Comparison of ENCODE assay signal across 18 cellular contexts in the genomic region with DNA sequence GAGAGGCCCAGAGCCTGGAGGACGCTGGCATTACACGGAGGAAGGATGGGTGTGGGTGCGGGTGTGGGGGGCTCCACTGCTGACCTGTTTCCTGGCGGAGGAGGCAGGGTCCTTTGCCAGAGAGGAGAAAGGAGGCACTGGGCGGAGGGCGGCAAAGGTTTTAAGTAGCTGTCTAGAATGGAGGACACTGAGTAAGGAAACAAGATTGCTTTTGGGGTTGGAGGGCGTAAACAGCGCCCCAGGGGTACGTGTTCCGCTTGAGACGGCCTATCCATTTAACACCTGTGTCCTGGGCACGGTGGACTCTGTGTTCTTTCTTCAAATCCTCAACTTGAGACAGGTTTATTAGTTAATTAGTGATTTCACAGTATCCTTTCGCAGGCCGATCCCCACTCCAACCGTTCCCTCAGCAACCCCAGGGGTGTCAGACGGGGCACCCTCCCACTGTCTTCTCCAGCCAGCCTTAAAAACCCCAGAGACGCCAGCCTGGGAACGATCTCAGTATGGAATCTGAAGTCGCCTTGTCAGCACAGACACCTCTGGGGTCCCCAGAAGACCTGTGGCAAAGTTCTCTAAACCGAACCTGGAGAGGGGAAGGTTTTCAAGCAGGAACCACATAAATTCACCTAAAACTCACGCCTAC. TPM values are rescaled to one million over a fixed set of nuclear protein-coding genes. Genes with fewer than 3 reads are reported as not detected.
DNase-seq lines count a peak whose midpoint lies in the region; ATAC-seq, FAIRE-seq and TF ChIP-seq lines count a peak whose summit lies in the region.
"Had no signal": no experiment of that assay in that cellular context is flagged by ENCODE, and none has a peak within 500 bp of the region (broad histone marks: within the 10 kb centered on the region; RNA-seq: fewer than 3 reads in every experiment).

No MANE protein-coding gene starts in this region.

- no peak for TF ChIP-seq POLR2A in K562 (conservative IDR thresholded peaks at IDR 0.05)

- CTCF ChIA-PET in K562 (lab: Yijun Ruan, JAX; ENCODE audit: low intra/inter-chr PET ratio), result no interaction called here

- 97% methylated on average over 17 of the region's 21 CpGs for WGBS in K562 (ENCODE audit: insufficient coverage, low coverage, missing lambda C conversion rate)
- no CpG with 5 or more reads among the region's 21 CpGs for WGBS in neuronal stem cell (ENCODE audit: extremely low coverage in 2 of 2, insufficient read length in 2 of 2, insufficient replicate concordance in 1 of 2), 2 donors

- FAIRE-seq in K562 (lab: Jason Lieb, UNC), result no peak
- FAIRE-seq: A549, H1, RCC 7860 had no signal

- in situ Hi-C loops in K562 (cut with MboI), result no loop called here

- intact Hi-C loops in K562 (cut with micrococcal nuclease), result no loop called here

- H3K9ac ChIP-seq in K562 (ENCODE audit: insufficient read depth in 1 of 2, low read depth in 2 of 2, low read length in 2 of 2) (no peak overlapping the region), neuronal stem cell (ENCODE audit: low read depth, low read length, poor library complexity) (no peak overlapping the region)
- H3K9ac ChIP-seq: BLaER1 treated with 17β-estradiol and CSF1 and Interleukin-3, amounts not matched to agents 10 nM and 100 nM had no signal

- H3K9me3 ChIP-seq in K562 (replicated peaks; ENCODE audit: control insufficient read depth, insufficient read depth, low read depth, low read length) (no peaks in the 10 kb centered on the region), neuronal stem cell (replicated peaks in 1 of 2; ENCODE audit: control insufficient read depth in 2 of 2, insufficient read depth in 1 of 2, low read depth in 1 of 2, low read length in 2 of 2) (no peaks in the 10 kb centered on the region)
- H3K9me3 ChIP-seq: A549; BLaER1 treated with 17β-estradiol and CSF1 and Interleukin-3, amounts not matched to agents 10 nM and 100 nM had no signal

- H3K4me1 ChIP-seq in K562 (replicated peaks in 1 of 2; ENCODE audit: control insufficient read depth in 2 of 2, insufficient read depth in 2 of 2, low read length in 2 of 2), result no peaks in the 10 kb centered on the region
- H3K4me1 ChIP-seq in neuronal stem cell (ENCODE audit: control insufficient read depth in 2 of 2, insufficient read depth in 1 of 2, low read depth in 1 of 2, low read length in 2 of 2), result no peaks in the 10 kb centered on the region

- no peak for TF ChIP-seq CTCF in K562 (IDR thresholded peaks at IDR 0.05 in 2 of 3, conservative IDR thresholded peaks at IDR 0.05 in 1 of 3; ENCODE audit: insufficient read depth in 2 of 3, low read depth in 1 of 3, low read length in 3 of 3)
- TF ChIP-seq CTCF in foreskin fibroblast (IDR thresholded peaks at IDR 0.05; ENCODE audit: low read depth, low read length), result no peak

- H2AK5ac ChIP-seq in neuronal stem cell (ENCODE audit: low read depth, low read length), result no peak overlapping the region

- no peak for TF ChIP-seq EP300 in K562 (IDR thresholded peaks at IDR 0.05; ENCODE audit: low read length)

- no peak overlapping the region for H3K4me3 Mint-ChIP-seq in stimulated activated naive CD8-positive, alpha-beta T cell treated with anti-CD3 and anti-CD28 coated beads, Interleukin-15, amount 100 ng/mL, for 72 hours
- H3K4me3 Mint-ChIP-seq: CD8-positive, alpha-beta memory T cell had no signal

- H2BK12ac ChIP-seq in neuronal stem cell (ENCODE audit: low read length), result no peak overlapping the region

- H3K23ac ChIP-seq in neuronal stem cell (ENCODE audit: low read depth, low read length, poor library complexity), result peak overlapping the region; percentile 17

- peaks cover 2% of the 10 kb centered on the region for H3K79me1 ChIP-seq in neuronal stem cell (ENCODE audit: low read depth, low read length)

- ATAC-seq in stimulated activated naive CD8-positive, alpha-beta T cell treated with anti-CD3 and anti-CD28 coated beads, Interleukin-15, amount 100 ng/mL, for 72 hours, result no peak
- no peak for ATAC-seq in stimulated activated naive CD8-positive, alpha-beta T cell treated with anti-CD3 and anti-CD28 coated beads, Interleukin-15, Interleukin-2, amounts not matched to agents 100 U/mL and 50 U/mL, for 24 hours
- no peak for ATAC-seq in K562
- no peak for ATAC-seq in GM21515 (IDR thresholded peaks at IDR 0.05; ENCODE audit: unreplicated experiment)

- H4K91ac ChIP-seq in neuronal stem cell (ENCODE audit: low read depth, low read length, poor library complexity), result no peak overlapping the region

- H3K18ac ChIP-seq in neuronal stem cell (ENCODE audit: low read length), result no peak overlapping the region

- no peak overlapping the region for H3K4ac ChIP-seq in neuronal stem cell (ENCODE audit: low read length)

- DNase-seq in stimulated activated naive CD8-positive, alpha-beta T cell treated with anti-CD3 and anti-CD28 coated beads, Interleukin-15, amount 100 ng/mL, for 72 hours, result no peak
- no peak for DNase-seq in stimulated activated naive CD8-positive, alpha-beta T cell treated with anti-CD3 and anti-CD28 coated beads, Interleukin-15, Interleukin-2, amounts not matched to agents 100 U/mL and 50 U/mL, for 24 hours
- no peak for DNase-seq in K562 (ENCODE audit: extremely low read depth in 1 of 4, low spot score in 3 of 4)
- no peak for DNase-seq in neuronal stem cell (ENCODE audit: low spot score)
- DNase-seq in NAMALWA (ENCODE audit: low spot score), result no peak
- DNase-seq in 8988T, result no peak
- DNase-seq in foreskin fibroblast, result no peak
- DNase-seq: CD8-positive, alpha-beta memory T cell; DMS79; NCI-H1105 treated with DMSO at 0.1 percent for 48 hours; NCI-H1694; NCI-H2081 treated with DMSO at 0.1 percent for 48 hours; Right ventricle myocardium superior had no signal

- H3K4me3 ChIP-seq in K562 (no peak overlapping the region), neuronal stem cell (ENCODE audit: low read length in 2 of 2) (no peak overlapping the region), foreskin fibroblast (ENCODE audit: low read depth in 1 of 2, low read length in 2 of 2) (no peak overlapping the region)
- H3K4me3 ChIP-seq: A549; BLaER1 treated with 17β-estradiol and CSF1 and Interleukin-3, amounts not matched to agents 10 nM and 100 nM had no signal

- H2BK120ac ChIP-seq in neuronal stem cell (ENCODE audit: low read depth, low read length), result no peak overlapping the region

- peaks cover 16% of the 10 kb centered on the region for H3K4me1 Mint-ChIP-seq in stimulated activated naive CD8-positive, alpha-beta T cell treated with anti-CD3 and anti-CD28 coated beads, Interleukin-15, amount 100 ng/mL, for 72 hours

- TF ChIP-seq RAD21 in K562 (CRISPR knock-in tag; conservative IDR thresholded peaks at IDR 0.05 in 1 of 2, IDR thresholded peaks at IDR 0.05 in 1 of 2), result no peak

- POLR2A ChIA-PET in K562 (lab: Yijun Ruan, JAX), result no interaction called here

- no peaks in the 10 kb centered on the region for H3K9me1 ChIP-seq in K562 (ENCODE audit: control insufficient read depth, insufficient read depth, low read length)

- TSS peak; percentile 23 for BruUV-seq in K562 (replicated peaks; lab: Mats Ljungman, UMichigan)

- H3K14ac ChIP-seq in neuronal stem cell (ENCODE audit: low read length), result no peak overlapping the region

- no peak overlapping the region for H4K8ac ChIP-seq in neuronal stem cell (ENCODE audit: low read depth, low read length)

- H2AFZ ChIP-seq in K562 (ENCODE audit: low read depth, low read length), result no peak overlapping the region
- no peak overlapping the region for H2AFZ ChIP-seq in neuronal stem cell (ENCODE audit: low read length)

- H3K27me3 ChIP-seq in K562 (ENCODE audit: control insufficient read depth in 2 of 2, insufficient read depth in 2 of 2, low read length in 2 of 2), result no peaks in the 10 kb centered on the region
- no peaks in the 10 kb centered on the region for H3K27me3 ChIP-seq in neuronal stem cell (ENCODE audit: control insufficient read depth in 3 of 3, insufficient read depth in 3 of 3, low read depth in 1 of 3, low read length in 3 of 3)
- H3K27me3 ChIP-seq: BLaER1 treated with 17β-estradiol and CSF1 and Interleukin-3, amounts not matched to agents 10 nM and 100 nM had no signal

- H3K27me3 Mint-ChIP-seq in stimulated activated naive CD8-positive, alpha-beta T cell treated with anti-CD3 and anti-CD28 coated beads, Interleukin-15, amount 100 ng/mL, for 72 hours, result no peaks in the 10 kb centered on the region
- H3K27me3 Mint-ChIP-seq: CD8-positive, alpha-beta memory T cell had no signal

- H3K27ac ChIP-seq in K562 (ENCODE audit: extremely low read depth, low read depth, low read length), result no peak overlapping the region
- no peak overlapping the region for H3K27ac ChIP-seq in neuronal stem cell (replicated peaks; ENCODE audit: low read length)
- H3K27ac ChIP-seq: A549 had no signal

- peak overlapping the region; percentile 2 to 21 for H3K27ac Mint-ChIP-seq in stimulated activated naive CD8-positive, alpha-beta T cell treated with anti-CD3 and anti-CD28 coated beads, Interleukin-15, amount 100 ng/mL, for 72 hours

- H4K20me1 ChIP-seq in K562 (replicated peaks; ENCODE audit: control insufficient read depth, insufficient read depth, low read length), result no peaks in the 10 kb centered on the region
- H4K20me1 ChIP-seq: BLaER1 treated with 17β-estradiol and CSF1 and Interleukin-3, amounts not matched to agents 10 nM and 100 nM had no signal

- H2BK5ac ChIP-seq in neuronal stem cell (ENCODE audit: low read length), result no peak overlapping the region

- H3K36me3 ChIP-seq in K562 (ENCODE audit: control insufficient read depth, insufficient read depth, low read length) (peaks cover 40% of the 10 kb centered on the region; the same call in 2 of the 3 replicates), neuronal stem cell (replicated peaks in 1 of 2; ENCODE audit: control insufficient read depth in 2 of 2, insufficient read depth in 2 of 2, low read length in 2 of 2) (peaks cover 13 to 46% of the 10 kb centered on the region in 2 donors)

- no peaks in the 10 kb centered on the region for H3K79me2 ChIP-seq in K562 (ENCODE audit: control insufficient read depth, insufficient read depth, low read length)

- H2BK15ac ChIP-seq in neuronal stem cell (ENCODE audit: low read length), result no peak overlapping the region

- no peak overlapping the region for H3K4me2 ChIP-seq in K562 (ENCODE audit: insufficient read depth, low read length)
- H3K4me2 ChIP-seq in neuronal stem cell (ENCODE audit: insufficient read depth, low read length, poor library complexity, severe bottlenecking), result no peak overlapping the region
- H3K4me2 ChIP-seq: A549; BLaER1 treated with 17β-estradiol and CSF1 and Interleukin-3, amounts not matched to agents 10 nM and 100 nM had no signal

- no peaks in the 10 kb centered on the region for H3K9me3 Mint-ChIP-seq in stimulated activated naive CD8-positive, alpha-beta T cell treated with anti-CD3 and anti-CD28 coated beads, Interleukin-15, amount 100 ng/mL, for 72 hours
- H3K9me3 Mint-ChIP-seq: CD8-positive, alpha-beta memory T cell had no signal

RNA-seq across cellular contexts. Expression of a gene that starts 24.8 kb away (rescaled TPM):
- total RNA-seq in K562 (2011; cell fraction: chromatin; rRNA removed; ENCODE audit: low replicate concordance), result 49.1 and 58.2 TPM in 2 replicates
- total RNA-seq in K562 (2011; cell fraction: nucleolus; rRNA removed), result 49.6 and 51.9 TPM in 2 replicates
- 56.2 and 59.0 TPM in 2 replicates for total RNA-seq in K562 (2011; cell fraction: nucleoplasm; rRNA removed)
- total RNA-seq in K562 (2014; rRNA removed) (39.6 and 40.3 TPM in 2 replicates), K562 (2014; rRNA removed; fragmentation: Illumina TruSeq; extraction: Trizol) (48.9 and 51.5 TPM in 2 replicates), K562 (2015; rRNA removed; fragmentation: Illumina TruSeq; extraction: Trizol) (40.1 and 42.4 TPM in 2 replicates), K562 (2021) (44.9 and 46.0 TPM in 2 replicates)
- polyA plus RNA-seq in K562 (2011; rRNA removed) (50.5 and 64.0 TPM in 2 replicates), K562 (2014; fragmentation: Illumina TruSeq; extraction: Trizol) (49.8 and 54.6 TPM in 2 replicates), K562 (2014; fragmentation: Nextera tagmentation; extraction: Ambion mirVana) (10 to 100 TPM; 80.6 to 97.8 TPM), K562 (2014; rRNA removed) (54.5 and 68.1 TPM in 2 replicates)
- polyA plus RNA-seq in K562 (2011; cell fraction: cytosol; rRNA removed), result 31.3 and 45.2 TPM in 2 replicates
- polyA plus RNA-seq in K562 (2011; cell fraction: nucleus; rRNA removed), result 31.2 and 39.9 TPM in 2 replicates
- 39.1 and 85.0 TPM in 2 replicates for polyA plus RNA-seq in K562 (2012)
- 36.1 and 36.6 TPM in 2 replicates for polyA minus RNA-seq in K562 (2011; rRNA and poly(A)+ RNA removed)
- 19.7 and 23.7 TPM in 2 replicates for polyA minus RNA-seq in K562 (2011; cell fraction: cytosol; rRNA and poly(A)+ RNA removed)
- polyA minus RNA-seq in K562 (2011; cell fraction: nucleus; rRNA and poly(A)+ RNA removed), result 16.7 and 21.1 TPM in 2 replicates
- 21.8 TPM for polyA plus RNA-seq in neuronal stem cell (2013, experiment 1 of 2)
- 20.0 TPM for polyA plus RNA-seq in neuronal stem cell (2013, experiment 2 of 2)

RNA-seq across cellular contexts. Expression of a gene that starts 36.8 kb away (rescaled TPM):
- total RNA-seq in K562 (2011; cell fraction: chromatin; rRNA removed; ENCODE audit: low replicate concordance), result 23.7 and 25.5 TPM in 2 replicates
- total RNA-seq in K562 (2011; cell fraction: nucleolus; rRNA removed), result 14.5 and 16.5 TPM in 2 replicates
- total RNA-seq in K562 (2011; cell fraction: nucleoplasm; rRNA removed), result 17.3 and 28.2 TPM in 2 replicates
- total RNA-seq in K562 (2014; rRNA removed), result 12.9 TPM in 2 replicates
- total RNA-seq in K562 (2014; rRNA removed; fragmentation: Illumina TruSeq; extraction: Trizol), result 12.3 and 13.7 TPM in 2 replicates
- total RNA-seq in K562 (2015; rRNA removed; fragmentation: Illumina TruSeq; extraction: Trizol), result 11.2 and 11.9 TPM in 2 replicates
- total RNA-seq in K562 (2021), result 10.4 and 12.2 TPM in 2 replicates
- polyA plus RNA-seq in K562 (2011; rRNA removed), result 18.3 and 19.0 TPM in 2 replicates
- 10.5 and 12.3 TPM in 2 replicates for polyA plus RNA-seq in K562 (2011; cell fraction: cytosol; rRNA removed)
- 11.3 and 12.6 TPM in 2 replicates for polyA plus RNA-seq in K562 (2011; cell fraction: nucleus; rRNA removed)
- 11.0 and 17.5 TPM in 2 replicates for polyA plus RNA-seq in K562 (2012)
- 11.7 and 12.5 TPM in 2 replicates for polyA plus RNA-seq in K562 (2014; fragmentation: Illumina TruSeq; extraction: Trizol)
- polyA plus RNA-seq in K562 (2014; fragmentation: Nextera tagmentation; extraction: Ambion mirVana), result 10 to 100 TPM; 15.5 to 20.0 TPM
- polyA plus RNA-seq in K562 (2014; rRNA removed), result 9.4 and 10.5 TPM in 2 replicates
- polyA minus RNA-seq in K562 (2011; rRNA and poly(A)+ RNA removed), result 15.9 and 18.0 TPM in 2 replicates
- polyA minus RNA-seq in K562 (2011; cell fraction: cytosol; rRNA and poly(A)+ RNA removed), result 5.0 and 9.3 TPM in 2 replicates
- 5.1 and 9.4 TPM in 2 replicates for polyA minus RNA-seq in K562 (2011; cell fraction: nucleus; rRNA and poly(A)+ RNA removed)
- 87.3 TPM for polyA plus RNA-seq in neuronal stem cell (2013, experiment 1 of 2)
- polyA plus RNA-seq in neuronal stem cell (2013, experiment 2 of 2), result 88.8 TPM

RNA-seq across cellular contexts. Expression of a gene that starts 37.9 kb away (rescaled TPM):
- 44.3 and 59.6 TPM in 2 replicates for total RNA-seq in K562 (2011; cell fraction: chromatin; rRNA removed; ENCODE audit: low replicate concordance)
- total RNA-seq in K562 (2011; cell fraction: nucleolus; rRNA removed), result 47.8 and 52.9 TPM in 2 replicates
- total RNA-seq in K562 (2011; cell fraction: nucleoplasm; rRNA removed), result 68.3 and 84.1 TPM in 2 replicates
- total RNA-seq in K562 (2014; rRNA removed) (122 and 154 TPM in 2 replicates), K562 (2014; rRNA removed; fragmentation: Illumina TruSeq; extraction: Trizol) (197 and 213 TPM in 2 replicates), K562 (2015; rRNA removed; fragmentation: Illumina TruSeq; extraction: Trizol) (163 and 171 TPM in 2 replicates), K562 (2021) (140 and 150 TPM in 2 replicates)
- polyA plus RNA-seq in K562 (2011; rRNA removed) (268 and 325 TPM in 2 replicates), K562 (2014; fragmentation: Illumina TruSeq; extraction: Trizol) (172 and 173 TPM in 2 replicates), K562 (2014; fragmentation: Nextera tagmentation; extraction: Ambion mirVana) (100 to 1,000 TPM; 759 to 994 TPM), K562 (2014; rRNA removed) (143 and 194 TPM in 2 replicates)
- polyA plus RNA-seq in K562 (2011; cell fraction: cytosol; rRNA removed), result 94.1 and 162 TPM in 2 replicates
- polyA plus RNA-seq in K562 (2011; cell fraction: nucleus; rRNA removed), result 113 and 152 TPM in 2 replicates
- 161 and 163 TPM in 2 replicates for polyA plus RNA-seq in K562 (2012)
- polyA minus RNA-seq in K562 (2011; rRNA and poly(A)+ RNA removed), result 226 and 260 TPM in 2 replicates
- 61.8 and 87.3 TPM in 2 replicates for polyA minus RNA-seq in K562 (2011; cell fraction: cytosol; rRNA and poly(A)+ RNA removed)
- 26.0 and 46.5 TPM in 2 replicates for polyA minus RNA-seq in K562 (2011; cell fraction: nucleus; rRNA and poly(A)+ RNA removed)
- 169 TPM for polyA plus RNA-seq in neuronal stem cell (2013, experiment 1 of 2)
- polyA plus RNA-seq in neuronal stem cell (2013, experiment 2 of 2), result 170 TPM
